Comparison of ENCODE assay signal across 3 cellular contexts in the genomic region with DNA sequence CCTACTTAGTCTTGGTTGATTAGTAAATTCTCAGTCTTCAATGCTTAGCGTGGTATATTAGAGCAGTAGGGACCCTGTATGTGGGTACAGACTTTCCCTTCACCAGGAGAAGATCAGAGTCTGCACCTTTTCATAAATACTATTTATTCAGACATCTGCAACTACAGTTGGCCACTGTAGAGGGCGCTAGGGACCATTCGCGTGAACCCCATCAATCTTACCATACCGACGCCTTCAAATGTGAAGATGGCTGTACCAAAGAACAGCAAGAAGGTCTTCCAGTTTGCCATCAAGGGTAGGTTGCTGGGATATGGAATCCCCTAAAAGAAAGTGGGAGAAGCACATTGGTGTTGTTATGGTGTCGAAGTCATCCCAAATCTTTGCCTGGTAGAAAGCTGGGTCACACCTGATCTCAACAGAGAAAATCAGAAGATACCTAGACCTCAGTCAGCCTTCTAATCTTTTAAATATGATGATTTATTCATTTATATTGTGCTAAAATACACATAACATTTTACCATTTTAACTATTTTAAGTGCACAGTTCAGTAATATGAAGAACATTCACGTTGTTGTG.
TF ChIP-seq lines count a peak whose summit lies in the region.

No MANE protein-coding gene starts in this region.

TF ChIP-seq in SK-N-SH, 30 proteins besides CTCF, POLR2A, EP300 and RAD21 (continues in another document):
- TF ChIP-seq RXRA (IDR thresholded peaks at IDR 0.05; ENCODE audit: borderline replicate concordance, low read depth) (no peak), SIN3A (IDR thresholded peaks at IDR 0.05; ENCODE audit: borderline replicate concordance, low read depth, low read length) (no peak), JUND (IDR thresholded peaks at IDR 0.05) (no peak), TEAD4 (IDR thresholded peaks at IDR 0.05; ENCODE audit: borderline replicate concordance, insufficient read depth) (no peak), IRF3 (IDR thresholded peaks at IDR 0.05; ENCODE audit: low read depth, low read length) (no peak), RFX5 (IDR thresholded peaks at IDR 0.05; ENCODE audit: low read length) (no peak), MXI1 (IDR thresholded peaks at IDR 0.05; ENCODE audit: low read depth, low read length) (no peak), SMC3 (IDR thresholded peaks at IDR 0.05; ENCODE audit: low read depth, low read length) (no peak), GATA2 (CRISPR knock-in tag; IDR thresholded peaks at IDR 0.05) (no peak), GABPA (IDR thresholded peaks at IDR 0.05; ENCODE audit: low read depth) (no peak), YY1 (IDR thresholded peaks at IDR 0.05; ENCODE audit: low read depth) (no peak), TCF12 (IDR thresholded peaks at IDR 0.05) (no peak), EZH2phosphoT487 (IDR thresholded peaks at IDR 0.05; ENCODE audit: borderline replicate concordance, low read depth) (no peak)
- TF ChIP-seq, protein P1, sequence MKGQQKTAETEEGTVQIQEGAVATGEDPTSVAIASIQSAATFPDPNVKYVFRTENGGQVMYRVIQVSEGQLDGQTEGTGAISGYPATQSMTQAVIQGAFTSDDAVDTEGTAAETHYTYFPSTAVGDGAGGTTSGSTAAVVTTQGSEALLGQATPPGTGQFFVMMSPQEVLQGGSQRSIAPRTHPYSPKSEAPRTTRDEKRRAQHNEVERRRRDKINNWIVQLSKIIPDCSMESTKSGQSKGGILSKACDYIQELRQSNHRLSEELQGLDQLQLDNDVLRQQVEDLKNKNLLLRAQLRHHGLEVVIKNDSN (IDR thresholded peaks at IDR 0.05; ENCODE audit: borderline replicate concordance, low read depth), result no peak
- TF ChIP-seq, protein P2, sequence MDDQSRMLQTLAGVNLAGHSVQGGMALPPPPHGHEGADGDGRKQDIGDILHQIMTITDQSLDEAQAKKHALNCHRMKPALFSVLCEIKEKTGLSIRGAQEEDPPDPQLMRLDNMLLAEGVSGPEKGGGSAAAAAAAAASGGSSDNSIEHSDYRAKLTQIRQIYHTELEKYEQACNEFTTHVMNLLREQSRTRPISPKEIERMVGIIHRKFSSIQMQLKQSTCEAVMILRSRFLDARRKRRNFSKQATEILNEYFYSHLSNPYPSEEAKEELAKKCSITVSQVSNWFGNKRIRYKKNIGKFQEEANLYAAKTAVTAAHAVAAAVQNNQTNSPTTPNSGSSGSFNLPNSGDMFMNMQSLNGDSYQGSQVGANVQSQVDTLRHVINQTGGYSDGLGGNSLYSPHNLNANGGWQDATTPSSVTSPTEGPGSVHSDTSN (IDR thresholded peaks at IDR 0.05), result no peak
- TF ChIP-seq, protein P3, sequence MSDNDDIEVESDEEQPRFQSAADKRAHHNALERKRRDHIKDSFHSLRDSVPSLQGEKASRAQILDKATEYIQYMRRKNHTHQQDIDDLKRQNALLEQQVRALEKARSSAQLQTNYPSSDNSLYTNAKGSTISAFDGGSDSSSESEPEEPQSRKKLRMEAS (IDR thresholded peaks at IDR 0.05; ENCODE audit: low read depth), result no peak

TF ChIP-seq in SK-N-SH treated with all-trans-retinoic acid at 6 μM for 48 hours, 23 proteins besides CTCF, POLR2A, EP300 and RAD21:
- no peak for TF ChIP-seq CSRNP3 (CRISPR knock-in tag; IDR thresholded peaks at IDR 0.05)
- no peak for TF ChIP-seq BACH2 (CRISPR knock-in tag; IDR thresholded peaks at IDR 0.05; ENCODE audit: borderline replicate concordance)
- no peak for TF ChIP-seq RARB (CRISPR knock-in tag; IDR thresholded peaks at IDR 0.05)
- no peak for TF ChIP-seq TCF4 (CRISPR knock-in tag; IDR thresholded peaks at IDR 0.05; ENCODE audit: borderline replicate concordance)
- no peak for TF ChIP-seq ARNTL (CRISPR knock-in tag; IDR thresholded peaks at IDR 0.05; ENCODE audit: borderline replicate concordance, low read depth)
- TF ChIP-seq ZNF70 (CRISPR knock-in tag; IDR thresholded peaks at IDR 0.05), result no peak
- no peak for TF ChIP-seq SNAI2 (CRISPR knock-in tag; IDR thresholded peaks at IDR 0.05)
- TF ChIP-seq ZNF8 (CRISPR knock-in tag; IDR thresholded peaks at IDR 0.05), result no peak
- no peak for TF ChIP-seq ISL1 (CRISPR knock-in tag; IDR thresholded peaks at IDR 0.05)
- TF ChIP-seq, protein P4, sequence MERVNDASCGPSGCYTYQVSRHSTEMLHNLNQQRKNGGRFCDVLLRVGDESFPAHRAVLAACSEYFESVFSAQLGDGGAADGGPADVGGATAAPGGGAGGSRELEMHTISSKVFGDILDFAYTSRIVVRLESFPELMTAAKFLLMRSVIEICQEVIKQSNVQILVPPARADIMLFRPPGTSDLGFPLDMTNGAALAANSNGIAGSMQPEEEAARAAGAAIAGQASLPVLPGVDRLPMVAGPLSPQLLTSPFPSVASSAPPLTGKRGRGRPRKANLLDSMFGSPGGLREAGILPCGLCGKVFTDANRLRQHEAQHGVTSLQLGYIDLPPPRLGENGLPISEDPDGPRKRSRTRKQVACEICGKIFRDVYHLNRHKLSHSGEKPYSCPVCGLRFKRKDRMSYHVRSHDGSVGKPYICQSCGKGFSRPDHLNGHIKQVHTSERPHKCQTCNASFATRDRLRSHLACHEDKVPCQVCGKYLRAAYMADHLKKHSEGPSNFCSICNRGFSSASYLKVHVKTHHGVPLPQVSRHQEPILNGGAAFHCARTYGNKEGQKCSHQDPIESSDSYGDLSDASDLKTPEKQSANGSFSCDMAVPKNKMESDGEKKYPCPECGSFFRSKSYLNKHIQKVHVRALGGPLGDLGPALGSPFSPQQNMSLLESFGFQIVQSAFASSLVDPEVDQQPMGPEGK (CRISPR knock-in tag; IDR thresholded peaks at IDR 0.05; ENCODE audit: borderline replicate concordance), result no peak
- TF ChIP-seq POU6F1 (CRISPR knock-in tag; IDR thresholded peaks at IDR 0.05; ENCODE audit: borderline replicate concordance, low read depth), result no peak
- TF ChIP-seq ESRRG (CRISPR knock-in tag; IDR thresholded peaks at IDR 0.05), result no peak
- no peak for TF ChIP-seq ZFP3 (CRISPR knock-in tag; IDR thresholded peaks at IDR 0.05)
- no peak for TF ChIP-seq GLIS3 (CRISPR knock-in tag; IDR thresholded peaks at IDR 0.05)
TF ChIP-seq in SK-N-SH treated with all-trans-retinoic acid at 6 μM for 48 hours: peak in this region for 0.

TF ChIP-seq in GM12878, 131 proteins besides CTCF, POLR2A, EP300 and RAD21:
- TF ChIP-seq FOXK2 (IDR thresholded peaks at IDR 0.05) (no peak), RB1 (IDR thresholded peaks at IDR 0.05; ENCODE audit: borderline replicate concordance) (no peak), NR2C1 (IDR thresholded peaks at IDR 0.05) (no peak), FOS (IDR thresholded peaks at IDR 0.05; ENCODE audit: borderline replicate concordance, extremely low read depth, insufficient read length) (no peak), ZBED1 (IDR thresholded peaks at IDR 0.05; ENCODE audit: borderline replicate concordance) (no peak), MTA2 (IDR thresholded peaks at IDR 0.05; ENCODE audit: low read depth) (no peak), HDAC2 (IDR thresholded peaks at IDR 0.05) (no peak), RFX5 (IDR thresholded peaks at IDR 0.05; ENCODE audit: low read depth, low read length) (no peak), ATF7 (IDR thresholded peaks at IDR 0.05; ENCODE audit: low read depth) (no peak), PKNOX1 (IDR thresholded peaks at IDR 0.05) (0 out of 2 replicates have a peak, but pooled peaks have one; percentile 18), RCOR1 (conservative IDR thresholded peaks at IDR 0.05; ENCODE audit: low read depth, low read length) (no peak), POU2F2 (IDR thresholded peaks at IDR 0.05; ENCODE audit: borderline replicate concordance, low read depth, low read length) (no peak), BHLHE40 (IDR thresholded peaks at IDR 0.05; ENCODE audit: borderline replicate concordance in 1 of 2, low read depth in 2 of 2, low read length in 1 of 2) (no peak), ZNF384 (IDR thresholded peaks at IDR 0.05; ENCODE audit: borderline replicate concordance, low read depth, low read length) (no peak)
- TF ChIP-seq, protein P2 (IDR thresholded peaks at IDR 0.05; ENCODE audit: insufficient replicate concordance, low read depth, low read length), result peak; percentile 63
TF ChIP-seq in GM12878: peak in this region for 2.
